In the genomic region with DNA sequence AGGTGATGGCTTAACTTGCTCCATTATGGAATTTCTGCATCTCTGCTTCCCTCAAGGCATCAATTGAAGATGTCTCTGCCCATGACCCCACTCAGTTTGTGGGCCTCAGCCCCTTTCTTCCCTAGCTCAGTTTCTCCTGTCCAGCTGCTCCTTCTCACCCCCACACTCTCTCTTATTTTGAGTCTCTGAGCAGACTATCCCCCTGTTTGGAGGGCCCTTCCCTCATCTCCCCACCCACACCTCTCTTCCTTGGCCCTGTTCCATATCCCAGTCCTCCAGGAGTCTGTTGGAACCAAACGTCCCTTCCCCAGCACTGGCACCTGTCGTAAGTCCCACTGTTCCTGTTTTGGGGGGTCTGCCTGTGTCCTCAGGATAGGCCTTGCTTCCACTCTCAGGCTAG, we compare ENCODE assay signal across 21 cellular contexts. TPM values are rescaled to one million over a fixed set of nuclear protein-coding genes. Genes with fewer than 3 reads are reported as not detected.
"Had no signal": no experiment of that assay in that cellular context is flagged by ENCODE, and none has a peak within 500 bp of the region (broad histone marks: within the 10 kb centered on the region; RNA-seq: fewer than 3 reads in every experiment).

No MANE protein-coding gene starts in this region.

- ATAC-seq: K562, Panc1, SK-N-SH treated with all-trans-retinoic acid at 6 μM for 48 hours had no signal

- DNase-seq: MV-4-11; NCI-H1048; NCI-H1105; NCI-H1436 treated with DMSO at 0.1 percent for 48 hours; NCI-H1694; NCI-H345; NCI-H446 treated with DMSO at 0.1 percent for 48 hours; NCI-H526; NCI-H82; NK-92 treated with Interleukin-12 subunit alpha and Interleukin-12 subunit beta, amount 100 ng/mL, for 24 hours; SHP77 had no signal

- H3K4me3 Mint-ChIP-seq: IgD-negative memory B cell had no signal

- H3K9me3 Mint-ChIP-seq: IgD-negative memory B cell had no signal

- H3K4me3 ChIP-seq: K562 had no signal

- H3K27ac ChIP-seq: HL-60, RWPE1 had no signal

- H3K27ac Mint-ChIP-seq: IgD-negative memory B cell had no signal

RNA-seq across cellular contexts. Expression of gene KRT1, which starts 8.3 kb away (rescaled TPM):
- total RNA-seq: LHCN-M2, MCF 10A, OCI-LY7, PC-3 had no signal
- polyA plus RNA-seq: K562 had no signal

RNA-seq across cellular contexts. Expression of gene KRT77, which starts 14.8 kb away (rescaled TPM):
- total RNA-seq: K562, LHCN-M2, MCF 10A, OCI-LY7, PC-3 had no signal
- polyA plus RNA-seq: IgD-negative memory B cell, K562 had no signal

RNA-seq across cellular contexts. Expression of gene KRT2, which starts 36.5 kb away (rescaled TPM):
- total RNA-seq: LHCN-M2, MCF 10A, OCI-LY7, PC-3 had no signal
- polyA plus RNA-seq: IgD-negative memory B cell had no signal
